8 cellular contexts compared by ENCODE assay signal in the genomic region with DNA sequence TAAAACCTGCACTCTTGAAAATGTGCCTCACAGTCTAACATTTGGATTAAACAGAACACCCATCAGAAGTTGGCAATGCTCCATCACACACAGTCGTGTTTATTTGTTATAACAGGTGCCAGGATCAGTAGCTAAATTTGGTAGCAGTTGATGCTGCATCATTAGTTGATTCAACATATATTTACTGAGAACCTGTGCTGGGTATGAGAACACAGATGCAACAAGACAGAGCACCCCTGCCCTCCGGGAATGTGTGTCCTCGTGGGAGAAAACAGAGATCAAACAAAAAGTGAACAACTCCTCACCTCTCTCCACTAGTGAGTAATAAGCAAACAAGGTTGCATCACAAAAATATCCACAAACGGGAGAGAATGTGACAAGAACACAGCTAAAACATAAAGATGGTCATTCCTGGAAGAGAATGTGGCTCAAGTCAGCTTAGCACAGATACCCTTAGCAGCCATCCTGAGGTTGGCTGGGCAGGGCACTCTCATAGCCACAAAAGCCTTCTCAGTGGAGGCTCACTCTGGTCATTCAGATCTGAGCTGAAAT. TPM values are rescaled to one million over a fixed set of nuclear protein-coding genes. Genes with fewer than 3 reads are reported as not detected.
DNase-seq lines count a peak whose midpoint lies in the region; ATAC-seq, FAIRE-seq and TF ChIP-seq lines count a peak whose summit lies in the region.

No MANE protein-coding gene starts in this region.

- no peak for FAIRE-seq in kidney (lab: Jason Lieb, UNC)

- no peak overlapping the region for H3K9ac ChIP-seq in kidney (ENCODE audit: low read length in 2 of 2)

- H3K9me3 ChIP-seq in CD4-positive, CD25-positive, alpha-beta regulatory T cell (ENCODE audit: control insufficient read depth in 2 of 2, low read length in 2 of 2) = no peaks in the 10 kb centered on the region
- no peaks in the 10 kb centered on the region for H3K9me3 ChIP-seq in RWPE2 (ENCODE audit: severe bottlenecking)
- H3K9me3 ChIP-seq in kidney (ENCODE audit: control insufficient read depth in 1 of 2, low read length in 2 of 2) = no peaks in the 10 kb centered on the region

- H3K36me3 ChIP-seq in CD4-positive, CD25-positive, alpha-beta regulatory T cell (ENCODE audit: control insufficient read depth, insufficient read depth, low read length) = no peaks in the 10 kb centered on the region
- H3K36me3 ChIP-seq in RWPE2 (ENCODE audit: low read depth) (no peaks in the 10 kb centered on the region), kidney (ENCODE audit: control insufficient read depth in 1 of 2, insufficient read depth in 2 of 2, low read length in 2 of 2) (no peaks in the 10 kb centered on the region)

- H3K4me1 Mint-ChIP-seq in CD4-positive, CD25-positive, alpha-beta regulatory T cell = peaks cover 6 to 35% (median 13%) of the 10 kb centered on the region in 4 donors

- peaks cover 0 to 3% (median 0%) of the 10 kb centered on the region in 7 donors for H3K9me3 Mint-ChIP-seq in CD4-positive, CD25-positive, alpha-beta regulatory T cell

- peaks cover 4% of the 10 kb centered on the region for H3K4me1 ChIP-seq in CD4-positive, CD25-positive, alpha-beta regulatory T cell (ENCODE audit: control insufficient read depth, insufficient read depth, low read length, poor library complexity, severe bottlenecking)
- H3K4me1 ChIP-seq in RWPE2 (ENCODE audit: insufficient read depth, poor library complexity, severe bottlenecking) (peaks cover 12% of the 10 kb centered on the region), kidney (ENCODE audit: control insufficient read depth in 1 of 2, insufficient read depth in 1 of 2, low read depth in 1 of 2, low read length in 2 of 2) (no peaks in the 10 kb centered on the region)

- no peak for DNase-seq in CD4-positive, CD25-positive, alpha-beta regulatory T cell
- no peak for DNase-seq in RWPE2 (ENCODE audit: low spot score)
- DNase-seq in kidney = peak; percentile 17
- no peak for DNase-seq in GF-D8 (lab: John Stamatoyannopoulos, UW)
- no peak for DNase-seq in Right ventricle myocardium superior
- no peak for DNase-seq in omental fat pad (ENCODE audit: low spot score)
- DNase-seq in T-helper 9 cell = no peak

- peak overlapping the region in 2 of 3 donors; percentile 45 to 55 for H3K27ac Mint-ChIP-seq in CD4-positive, CD25-positive, alpha-beta regulatory T cell

- no peak overlapping the region for H3K4me3 Mint-ChIP-seq in CD4-positive, CD25-positive, alpha-beta regulatory T cell

- H3K27ac ChIP-seq in CD4-positive, CD25-positive, alpha-beta regulatory T cell (ENCODE audit: insufficient read depth, low read length, poor library complexity, severe bottlenecking) = no peak overlapping the region
- H3K27ac ChIP-seq in RWPE2 (ENCODE audit: poor library complexity, severe bottlenecking) = peak overlapping the region; percentile 18
- H3K27ac ChIP-seq in kidney (ENCODE audit: low read depth in 2 of 2, low read length in 2 of 2) = no peak overlapping the region

- intact Hi-C loops in kidney (cut with DNase I) = no loop called here
- intact Hi-C loops in Right ventricle myocardium superior (cut with DNase I) = no loop called here

- H3K27me3 ChIP-seq in CD4-positive, CD25-positive, alpha-beta regulatory T cell (ENCODE audit: control insufficient read depth, insufficient read depth, low read length) = no peaks in the 10 kb centered on the region
- H3K27me3 ChIP-seq in RWPE2 (ENCODE audit: insufficient read depth, poor library complexity, severe bottlenecking) = no peaks in the 10 kb centered on the region

- H3K4me3 ChIP-seq in CD4-positive, CD25-positive, alpha-beta regulatory T cell (ENCODE audit: low read depth, low read length) = no peak overlapping the region
- no peak overlapping the region for H3K4me3 ChIP-seq in RWPE2 (ENCODE audit: severe bottlenecking)
- no peak overlapping the region for H3K4me3 ChIP-seq in kidney (ENCODE audit: low read length in 2 of 2)

- no peaks in the 10 kb centered on the region for H3K36me3 Mint-ChIP-seq in CD4-positive, CD25-positive, alpha-beta regulatory T cell

- ATAC-seq in CD4-positive, CD25-positive, alpha-beta regulatory T cell (ENCODE audit: low read depth in 2 of 2) = no peak
- ATAC-seq in HG03442 (IDR thresholded peaks at IDR 0.05; ENCODE audit: unreplicated experiment) = peak; percentile 27
- ATAC-seq in RWPE2 (ENCODE audit: low read depth) = peak; percentile 31
- no peak for ATAC-seq in Right ventricle myocardium superior (ENCODE audit: poor library complexity)
- ATAC-seq in omental fat pad (ENCODE audit: low FRiP score) = no peak

- no peaks in the 10 kb centered on the region for H3K27me3 Mint-ChIP-seq in CD4-positive, CD25-positive, alpha-beta regulatory T cell

- TF ChIP-seq CTCF in RWPE2 (IDR thresholded peaks at IDR 0.05; ENCODE audit: poor library complexity, severe bottlenecking) = no peak
- no peak for TF ChIP-seq CTCF in kidney (IDR thresholded peaks at IDR 0.05; ENCODE audit: borderline replicate concordance, extremely low read depth, insufficient read depth)
- no peak for TF ChIP-seq CTCF in omental fat pad (IDR thresholded peaks at IDR 0.05)

RNA-seq across cellular contexts. Expression of a gene that starts 26.3 kb away (rescaled TPM):
- total RNA-seq in CD4-positive, CD25-positive, alpha-beta regulatory T cell = 140 TPM
- 100 to 1,000 TPM; 123 to 175 (median 145) TPM for polyA plus RNA-seq in CD4-positive, CD25-positive, alpha-beta regulatory T cell
- 80.2 TPM for total RNA-seq in kidney
- polyA plus RNA-seq in kidney (ENCODE audit: insufficient read depth, low read depth, low replicate concordance) = 13.1 TPM
- total RNA-seq in Right ventricle myocardium superior = 11.7 TPM
- 10 to 100 TPM; 24.7 to 75.0 (median 46.5) TPM for total RNA-seq in omental fat pad

Comparison
In these comparisons a context has a peak if more than half of its experiments do, and no peak if none do; other contexts are left out.
1. ATAC-seq: peak in HG03442 (single experiment) and RWPE2 (single experiment); none in CD4-positive, CD25-positive, alpha-beta regulatory T cell (0 of 2), Right ventricle myocardium superior (single experiment) and omental fat pad (single experiment).